1 cellular context compared by ENCODE assay signal in the genomic region with DNA sequence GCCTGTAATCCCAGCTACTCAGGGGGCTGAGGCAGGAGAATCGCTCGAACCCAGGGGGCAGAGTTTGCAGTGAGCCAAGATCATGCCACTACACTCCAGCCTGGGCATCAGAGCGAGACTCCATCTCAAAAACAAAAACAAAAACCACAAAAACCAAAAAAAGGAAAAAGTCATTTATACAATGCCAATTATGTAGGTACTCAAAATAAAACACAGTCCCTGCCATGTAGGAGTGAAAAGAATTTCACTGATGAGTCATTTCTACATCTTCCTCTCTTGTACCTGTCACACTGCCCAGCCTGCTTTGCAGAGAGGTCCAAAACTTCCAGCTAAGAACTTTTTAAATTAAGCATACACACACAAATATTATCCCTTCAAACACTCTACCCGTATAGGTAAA.
TF ChIP-seq lines count a peak whose summit lies in the region.

No MANE protein-coding gene starts in this region.

TF ChIP-seq in HCT116, 20 proteins besides CTCF, POLR2A, EP300 and RAD21 (continued from another document):
- TF ChIP-seq CEBPB (IDR thresholded peaks at IDR 0.05; ENCODE audit: low read depth) (no peak), EZH2phosphoT487 (IDR thresholded peaks at IDR 0.05; ENCODE audit: borderline replicate concordance) (no peak), ZFX (IDR thresholded peaks at IDR 0.05) (no peak), SRF (IDR thresholded peaks at IDR 0.05; ENCODE audit: low read depth) (no peak), JUND (IDR thresholded peaks at IDR 0.05) (no peak), SP1 (IDR thresholded peaks at IDR 0.05; ENCODE audit: low read depth) (no peak), CBX3 (IDR thresholded peaks at IDR 0.05; ENCODE audit: low read depth) (no peak), ZNF274 (IDR thresholded peaks at IDR 0.05; ENCODE audit: low read depth, low read length) (no peak)
- TF ChIP-seq, protein P1, sequence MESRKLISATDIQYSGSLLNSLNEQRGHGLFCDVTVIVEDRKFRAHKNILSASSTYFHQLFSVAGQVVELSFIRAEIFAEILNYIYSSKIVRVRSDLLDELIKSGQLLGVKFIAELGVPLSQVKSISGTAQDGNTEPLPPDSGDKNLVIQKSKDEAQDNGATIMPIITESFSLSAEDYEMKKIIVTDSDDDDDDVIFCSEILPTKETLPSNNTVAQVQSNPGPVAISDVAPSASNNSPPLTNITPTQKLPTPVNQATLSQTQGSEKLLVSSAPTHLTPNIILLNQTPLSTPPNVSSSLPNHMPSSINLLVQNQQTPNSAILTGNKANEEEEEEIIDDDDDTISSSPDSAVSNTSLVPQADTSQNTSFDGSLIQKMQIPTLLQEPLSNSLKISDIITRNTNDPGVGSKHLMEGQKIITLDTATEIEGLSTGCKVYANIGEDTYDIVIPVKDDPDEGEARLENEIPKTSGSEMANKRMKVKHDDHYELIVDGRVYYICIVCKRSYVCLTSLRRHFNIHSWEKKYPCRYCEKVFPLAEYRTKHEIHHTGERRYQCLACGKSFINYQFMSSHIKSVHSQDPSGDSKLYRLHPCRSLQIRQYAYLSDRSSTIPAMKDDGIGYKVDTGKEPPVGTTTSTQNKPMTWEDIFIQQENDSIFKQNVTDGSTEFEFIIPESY (IDR thresholded peaks at IDR 0.05; ENCODE audit: extremely low read depth, insufficient replicate concordance, low read length), result no peak
